ENCODE assay signal across 9 cellular contexts in genomic region chr5:95591490-95591901, GRCh38. TPM values are rescaled to one million over a fixed set of nuclear protein-coding genes. Genes with fewer than 3 reads are reported as not detected.
DNase-seq lines count a peak whose midpoint lies in the region; ATAC-seq and FAIRE-seq lines count a peak whose summit lies in the region.
"Had no signal": no experiment of that assay in that cellular context is flagged by ENCODE, and none has a peak within 500 bp of the region (broad histone marks: within the 10 kb centered on the region; RNA-seq: fewer than 3 reads in every experiment).

No MANE protein-coding gene starts in this region.

- FAIRE-seq in RCC 7860 (lab: Jason Lieb, UNC), result no peak

- intact Hi-C loops in activated T-helper 2 cell treated with anti-CD3 and anti-CD28 coated beads, Interferon-gamma antibody, Interleukin-2, Interleukin-4, amounts not matched to agents 10 μg/mL and 5 μg/mL and 100 μg/mL, durations not matched to agents 14 hours and 24 hours and 36 hours (cut with micrococcal nuclease), result loop anchor here (1.0 to 2.0 kb wide), 7 partner anchors 24 to 689 kb away; partner anchors contain the start of genes GPR150 and SKIC3

- no peaks in the 10 kb centered on the region for H3K9me3 Mint-ChIP-seq in activated T-cell treated with anti-CD3 and anti-CD28 coated beads, Interleukin-2, amount 50 U/mL, for 24 hours
- no peaks in the 10 kb centered on the region for H3K9me3 Mint-ChIP-seq in activated T-helper 2 cell treated with anti-CD3 and anti-CD28 coated beads, Interferon-gamma antibody, Interleukin-2, Interleukin-4, amounts not matched to agents 10 μg/mL and 5 μg/mL and 100 μg/mL, durations not matched to agents 14 hours and 24 hours and 36 hours
- H3K9me3 Mint-ChIP-seq in stimulated activated effector memory CD8-positive, alpha-beta T cell treated with anti-CD3 and anti-CD28 coated beads, Interleukin-12 subunit alpha, Interleukin-12 subunit beta, amount 100 ng/mL, for 72 hours, result no peaks in the 10 kb centered on the region
- H3K9me3 Mint-ChIP-seq: immature natural killer cell had no signal

- no peaks in the 10 kb centered on the region for H3K27me3 Mint-ChIP-seq in activated T-cell treated with anti-CD3 and anti-CD28 coated beads, Interleukin-2, amount 50 U/mL, for 24 hours
- H3K27me3 Mint-ChIP-seq in activated T-helper 2 cell treated with anti-CD3 and anti-CD28 coated beads, Interferon-gamma antibody, Interleukin-2, Interleukin-4, amounts not matched to agents 10 μg/mL and 5 μg/mL and 100 μg/mL, durations not matched to agents 14 hours and 24 hours and 36 hours (ENCODE audit: low read depth), result no peaks in the 10 kb centered on the region

- H3K36me3 Mint-ChIP-seq in activated T-cell treated with anti-CD3 and anti-CD28 coated beads, Interleukin-2, amount 50 U/mL, for 24 hours (ENCODE audit: low read depth), result peaks cover 16% of the 10 kb centered on the region
- H3K36me3 Mint-ChIP-seq in activated T-helper 2 cell treated with anti-CD3 and anti-CD28 coated beads, Interferon-gamma antibody, Interleukin-2, Interleukin-4, amounts not matched to agents 10 μg/mL and 5 μg/mL and 100 μg/mL, durations not matched to agents 14 hours and 24 hours and 36 hours (ENCODE audit: low read depth), result peaks cover 3% of the 10 kb centered on the region
- H3K36me3 Mint-ChIP-seq in stimulated activated effector memory CD8-positive, alpha-beta T cell treated with anti-CD3 and anti-CD28 coated beads, Interleukin-12 subunit alpha, Interleukin-12 subunit beta, amount 100 ng/mL, for 72 hours, result no peaks in the 10 kb centered on the region

- H3K4me3 Mint-ChIP-seq in activated T-cell treated with anti-CD3 and anti-CD28 coated beads, Interleukin-2, amount 50 U/mL, for 24 hours, result no peak overlapping the region
- H3K4me3 Mint-ChIP-seq in activated T-helper 2 cell treated with anti-CD3 and anti-CD28 coated beads, Interferon-gamma antibody, Interleukin-2, Interleukin-4, amounts not matched to agents 10 μg/mL and 5 μg/mL and 100 μg/mL, durations not matched to agents 14 hours and 24 hours and 36 hours (ENCODE audit: low read depth), result no peak overlapping the region
- H3K4me3 Mint-ChIP-seq in stimulated activated effector memory CD8-positive, alpha-beta T cell treated with anti-CD3 and anti-CD28 coated beads, Interleukin-12 subunit alpha, Interleukin-12 subunit beta, amount 100 ng/mL, for 72 hours, result peak overlapping the region; percentile 36
- H3K4me3 Mint-ChIP-seq: immature natural killer cell had no signal

- no peak for DNase-seq in activated T-cell treated with anti-CD3 and anti-CD28 coated beads, Interleukin-2, amount 50 U/mL, for 24 hours
- no peak for DNase-seq in activated T-cell treated with anti-CD3 and anti-CD28 coated beads, Interleukin-2, amount 50 U/mL, for 1 hour
- no peak for DNase-seq in activated T-helper 2 cell treated with anti-CD3 and anti-CD28 coated beads, Interferon-gamma antibody, Interleukin-2, Interleukin-4, amounts not matched to agents 10 μg/mL and 5 μg/mL and 100 μg/mL, durations not matched to agents 14 hours and 24 hours and 36 hours (ENCODE audit: low spot score)
- no peak for DNase-seq in stimulated activated effector memory CD8-positive, alpha-beta T cell treated with anti-CD3 and anti-CD28 coated beads, Interleukin-12 subunit alpha, Interleukin-12 subunit beta, amount 100 ng/mL, for 72 hours (ENCODE audit: low spot score in 2 of 2)
- DNase-seq in NOMO-1 treated with DMSO at 0.1 percent for 48 hours (lab: John Stamatoyannopoulos, UW; ENCODE audit: unreplicated experiment), result no peak
- no peak for DNase-seq in stimulated activated CD4-positive, alpha-beta T cell treated with anti-CD3 and anti-CD28 coated beads, Interleukin-2, amount 100 ng/mL, for 24 hours
- no peak for DNase-seq in RCC 7860 (ENCODE audit: low spot score)
- DNase-seq: immature natural killer cell had no signal

- H3K27ac Mint-ChIP-seq in activated T-cell treated with anti-CD3 and anti-CD28 coated beads, Interleukin-2, amount 50 U/mL, for 24 hours, result peak overlapping the region; percentile 89
- H3K27ac Mint-ChIP-seq in activated T-helper 2 cell treated with anti-CD3 and anti-CD28 coated beads, Interferon-gamma antibody, Interleukin-2, Interleukin-4, amounts not matched to agents 10 μg/mL and 5 μg/mL and 100 μg/mL, durations not matched to agents 14 hours and 24 hours and 36 hours, result peak overlapping the region; percentile 65
- H3K27ac Mint-ChIP-seq in stimulated activated effector memory CD8-positive, alpha-beta T cell treated with anti-CD3 and anti-CD28 coated beads, Interleukin-12 subunit alpha, Interleukin-12 subunit beta, amount 100 ng/mL, for 72 hours, result peak overlapping the region; percentile 84

- peaks cover 32% of the 10 kb centered on the region for H3K4me1 Mint-ChIP-seq in activated T-cell treated with anti-CD3 and anti-CD28 coated beads, Interleukin-2, amount 50 U/mL, for 24 hours (ENCODE audit: low read depth)
- peaks cover 30% of the 10 kb centered on the region for H3K4me1 Mint-ChIP-seq in activated T-helper 2 cell treated with anti-CD3 and anti-CD28 coated beads, Interferon-gamma antibody, Interleukin-2, Interleukin-4, amounts not matched to agents 10 μg/mL and 5 μg/mL and 100 μg/mL, durations not matched to agents 14 hours and 24 hours and 36 hours (ENCODE audit: low read depth)
- H3K4me1 Mint-ChIP-seq in stimulated activated effector memory CD8-positive, alpha-beta T cell treated with anti-CD3 and anti-CD28 coated beads, Interleukin-12 subunit alpha, Interleukin-12 subunit beta, amount 100 ng/mL, for 72 hours, result peaks cover 23% of the 10 kb centered on the region

- peak; percentile 90 for ATAC-seq in HG02973 (IDR thresholded peaks at IDR 0.05; ENCODE audit: unreplicated experiment)
- ATAC-seq in stimulated activated effector memory CD8-positive, alpha-beta T cell treated with anti-CD3 and anti-CD28 coated beads, Interleukin-12 subunit alpha, Interleukin-12 subunit beta, amount 100 ng/mL, for 72 hours, result peak; percentile 99

RNA-seq across cellular contexts. Expression of gene GPR150, which starts 28.4 kb away (rescaled TPM):
- 0.11 and 0.14 TPM in 2 replicates for total RNA-seq in activated T-helper 2 cell treated with anti-CD3 and anti-CD28 coated beads, Interferon-gamma antibody, Interleukin-2, Interleukin-4, amounts not matched to agents 10 μg/mL and 5 μg/mL and 100 μg/mL, durations not matched to agents 14 hours and 24 hours and 36 hours

RNA-seq across cellular contexts. Expression of gene ARSK, which starts 36.6 kb away (rescaled TPM):
- 4.0 and 4.6 TPM in 2 replicates for total RNA-seq in activated T-helper 2 cell treated with anti-CD3 and anti-CD28 coated beads, Interferon-gamma antibody, Interleukin-2, Interleukin-4, amounts not matched to agents 10 μg/mL and 5 μg/mL and 100 μg/mL, durations not matched to agents 14 hours and 24 hours and 36 hours

RNA-seq across cellular contexts. Expression of gene SKIC3, which starts 36.7 kb away (rescaled TPM):
- 60.2 and 61.6 TPM in 2 replicates for total RNA-seq in activated T-helper 2 cell treated with anti-CD3 and anti-CD28 coated beads, Interferon-gamma antibody, Interleukin-2, Interleukin-4, amounts not matched to agents 10 μg/mL and 5 μg/mL and 100 μg/mL, durations not matched to agents 14 hours and 24 hours and 36 hours

RNA-seq across cellular contexts. Expression of gene RFESD, which starts 55.1 kb away (rescaled TPM):
- 0.94 and 2.9 TPM in 2 replicates for total RNA-seq in activated T-helper 2 cell treated with anti-CD3 and anti-CD28 coated beads, Interferon-gamma antibody, Interleukin-2, Interleukin-4, amounts not matched to agents 10 μg/mL and 5 μg/mL and 100 μg/mL, durations not matched to agents 14 hours and 24 hours and 36 hours
